Comparison of ENCODE assay signal across 8 cellular contexts in the genomic region with DNA sequence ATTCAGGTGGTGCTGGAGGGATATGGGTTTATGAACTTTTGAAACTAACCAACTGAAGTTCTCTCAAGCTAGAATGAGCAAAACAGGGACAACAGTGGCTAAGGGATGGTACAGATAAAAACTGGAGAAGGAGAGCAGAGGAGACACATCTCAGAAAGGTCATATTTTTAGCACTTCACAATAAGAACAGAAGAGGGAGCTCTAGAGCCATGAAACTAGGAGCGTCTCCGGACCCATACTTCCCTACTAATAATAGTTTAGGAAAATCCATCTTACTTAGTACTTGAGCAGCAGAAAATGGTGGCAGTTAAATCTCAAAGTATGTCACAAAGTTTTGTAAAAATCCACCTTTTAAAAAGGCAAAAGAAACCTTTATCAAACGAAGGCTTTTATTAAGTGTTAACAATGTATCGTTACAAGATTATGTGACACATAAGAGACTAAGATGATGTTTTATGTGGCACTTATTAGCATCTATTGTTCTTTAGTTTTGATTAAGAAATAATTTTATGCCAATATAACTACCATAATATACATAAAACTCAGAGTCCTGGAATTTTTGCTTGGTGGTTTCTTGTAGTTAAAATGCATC.
DNase-seq lines count a peak whose midpoint lies in the region; ATAC-seq, FAIRE-seq and TF ChIP-seq lines count a peak whose summit lies in the region.

No MANE protein-coding gene starts in this region.

- H3K9me3 ChIP-seq in CD8-positive, alpha-beta T cell (ENCODE audit: low read length): no peaks in the 10 kb centered on the region
- H3K9me3 ChIP-seq in GM12878 (replicated peaks; ENCODE audit: control insufficient read depth, insufficient read depth, low read length) (no peaks in the 10 kb centered on the region), transverse colon (no peaks in the 10 kb centered on the region)

- SMC1A ChIA-PET in GM12878 (lab: Charles Lee; ENCODE audit: uncharacterized antibody, unreplicated experiment): interaction anchor here (0.8 to 2.2 kb wide), 5 partner anchors 35 to 978 kb away, joined by 3 to 22 read pairs (median 3); no protein-coding TSS in a partner anchor

- ATAC-seq in CD8-positive, alpha-beta T cell: no peak
- ATAC-seq in GM18868 (IDR thresholded peaks at IDR 0.05; ENCODE audit: unreplicated experiment) (peak; percentile 88), HG03045 (IDR thresholded peaks at IDR 0.05; ENCODE audit: unreplicated experiment) (peak; percentile 75), GM12878 (peak; percentile 86), GM18520 (IDR thresholded peaks at IDR 0.05; ENCODE audit: unreplicated experiment) (no peak)

- no peaks in the 10 kb centered on the region for H3K27me3 Mint-ChIP-seq in CD8-positive, alpha-beta T cell (ENCODE audit: low read depth)

- no peaks in the 10 kb centered on the region for H3K4me1 ChIP-seq in CD8-positive, alpha-beta T cell (ENCODE audit: insufficient read depth, low read length)
- H3K4me1 ChIP-seq in GM12878 (ENCODE audit: control insufficient read depth, insufficient read depth, low read length): no peaks in the 10 kb centered on the region
- H3K4me1 ChIP-seq in transverse colon: no peaks in the 10 kb centered on the region

- no peak overlapping the region for H2AFZ ChIP-seq in GM12878 (ENCODE audit: control insufficient read depth, low read depth, low read length)

- peak; percentile 86 for FAIRE-seq in GM12878 (lab: Jason Lieb, UNC)

- no peaks in the 10 kb centered on the region for H3K36me3 ChIP-seq in CD8-positive, alpha-beta T cell (ENCODE audit: insufficient read depth, low read length)
- H3K36me3 ChIP-seq in GM12878 (ENCODE audit: control insufficient read depth in 2 of 2, insufficient read depth in 2 of 2, low read length in 1 of 2) (no peaks in the 10 kb centered on the region), transverse colon (no peaks in the 10 kb centered on the region)

- no peak overlapping the region for H3K27ac ChIP-seq in CD8-positive, alpha-beta T cell (ENCODE audit: low read depth, low read length)
- H3K27ac ChIP-seq in GM12878 (ENCODE audit: control insufficient read depth, insufficient read depth) (no peak overlapping the region), transverse colon (no peak overlapping the region)

- 35% methylated on average over 4 of the region's 4 CpGs for WGBS in GM12878 (ENCODE audit: insufficient coverage, insufficient replicate concordance, low lambda C conversion rate, missing lambda C conversion rate)
- WGBS in transverse colon (ENCODE audit: low coverage in 1 of 2), 2 donors: 35 to 36% methylated on average over 4 of the region's 4 CpGs

- TF ChIP-seq EP300 in GM12878 (IDR thresholded peaks at IDR 0.05; ENCODE audit: borderline replicate concordance in 1 of 2, control insufficient read depth in 1 of 2, low read depth in 2 of 2, low read length in 2 of 2) (no peak), transverse colon (IDR thresholded peaks at IDR 0.05; ENCODE audit: low read depth) (no peak)

- no peak for TF ChIP-seq POLR2A in GM12878 (IDR thresholded peaks at IDR 0.05; ENCODE audit: low read depth, low read length)
- TF ChIP-seq POLR2A in transverse colon (IDR thresholded peaks at IDR 0.05): no peak

- no peaks in the 10 kb centered on the region for H4K20me1 ChIP-seq in GM12878 (ENCODE audit: control insufficient read depth, insufficient read depth)

- intact Hi-C loops in CD8-positive, alpha-beta T cell (cut with DNase I, micrococcal nuclease): loop anchor here (1.0 to 5.0 kb wide), 5 partner anchors 251 to 979 kb away; no protein-coding TSS in a partner anchor
- intact Hi-C loops in GM12878 (cut with micrococcal nuclease; ENCODE audit: unreplicated experiment) (loop anchor here (1.0 to 5.0 kb wide), 6 partner anchors 167 to 977 kb away; no protein-coding TSS in a partner anchor), transverse colon (cut with DNase I; ENCODE audit: low total_unique reads) (no loop called here)

- no TSS peak for BruUV-seq in GM12878 (replicated peaks; lab: Mats Ljungman, UMichigan)

- no peaks in the 10 kb centered on the region for H3K27me3 ChIP-seq in CD8-positive, alpha-beta T cell (ENCODE audit: insufficient read depth, low read length)
- no peaks in the 10 kb centered on the region for H3K27me3 ChIP-seq in GM12878 (replicated peaks in 1 of 2; ENCODE audit: control insufficient read depth in 2 of 2, insufficient read depth in 2 of 2, low read length in 1 of 2)
- no peaks in the 10 kb centered on the region for H3K27me3 ChIP-seq in transverse colon

- DNase-seq in CD8-positive, alpha-beta T cell: no peak
- DNase-seq in NCI-H226 (peak; percentile 30), GM12878 (ENCODE audit: low read depth, low spot score) (peak; percentile 4), iris pigment epithelial cell (ENCODE audit: low read depth) (peak; percentile 45), transverse colon (no peak)

- no peak overlapping the region for H3K27ac Mint-ChIP-seq in CD8-positive, alpha-beta T cell

- no peaks in the 10 kb centered on the region for H3K9me3 Mint-ChIP-seq in CD8-positive, alpha-beta T cell

- RAD21 ChIA-PET in GM12878 (lab: Charles Lee; ENCODE audit: unreplicated experiment): interaction anchor here (0.6 to 4.3 kb wide), 4 partner anchors 19 to 249 kb away, joined by 3 to 49 read pairs (median 3); no protein-coding TSS in a partner anchor

- H3K36me3 Mint-ChIP-seq in CD8-positive, alpha-beta T cell: no peaks in the 10 kb centered on the region

- H3K79me2 ChIP-seq in GM12878 (ENCODE audit: control insufficient read depth, insufficient read depth, low read length): no peaks in the 10 kb centered on the region

- no peaks in the 10 kb centered on the region for H3K4me1 Mint-ChIP-seq in CD8-positive, alpha-beta T cell (ENCODE audit: low read depth)

- no peak overlapping the region for H3K4me2 ChIP-seq in GM12878 (ENCODE audit: control insufficient read depth, insufficient read depth)

- in situ Hi-C loops in GM12878 (cut with MboI): loop anchor here (5.0 kb wide), 1 partner anchor 252 kb away; no protein-coding TSS in a partner anchor
- in situ Hi-C loops in transverse colon (cut with MboI; ENCODE audit: low pct_ligation_motif_present in 1 of 4, low pct_unique_long_range_greater_than_20kb in 1 of 4, low sequenced_read_pairs in 3 of 4): loop anchor here (25.0 kb wide), 3 partner anchors 157 to 357 kb away; no protein-coding TSS in a partner anchor

- POLR2A ChIA-PET in CD8-positive, alpha-beta T cell (lab: Charles Lee): no interaction called here
- POLR2A ChIA-PET in GM12878 (lab: Charles Lee): no interaction called here

- CTCF ChIA-PET in CD8-positive, alpha-beta T cell (lab: Charles Lee): interaction anchor here (0.6 to 1.6 kb wide), 6 partner anchors 11 to 978 kb away, joined by 3 to 6 read pairs (median 3); no protein-coding TSS in a partner anchor
- CTCF ChIA-PET in GM12878 (lab: Yijun Ruan, JAX): interaction anchor here (0.6 to 4.0 kb wide), 15 partner anchors 16 to 1182 kb away, joined by 3 to 87 read pairs (median 4); no protein-coding TSS in a partner anchor

- H3K9ac ChIP-seq in GM12878 (ENCODE audit: control insufficient read depth, insufficient read depth, low read length): no peak overlapping the region

- no peak overlapping the region for H3K4me3 ChIP-seq in CD8-positive, alpha-beta T cell (ENCODE audit: low read depth, low read length)
- H3K4me3 ChIP-seq in GM12878 (no peak overlapping the region), transverse colon (no peak overlapping the region)

- H3K4me3 Mint-ChIP-seq in CD8-positive, alpha-beta T cell: no peak overlapping the region

- TF ChIP-seq CTCF in CD8-positive, alpha-beta T cell (IDR thresholded peaks at IDR 0.05): peak; percentile 67
- peak; percentile 63 to 72 (median 66) for TF ChIP-seq CTCF in GM12878 (IDR thresholded peaks at IDR 0.05 in 2 of 3, conservative IDR thresholded peaks at IDR 0.05 in 1 of 3; ENCODE audit: control insufficient read depth in 2 of 3, extremely low read depth in 1 of 3, insufficient read depth in 1 of 3, low read depth in 3 of 3, low read length in 3 of 3)
- TF ChIP-seq CTCF in transverse colon (IDR thresholded peaks at IDR 0.05): peak; percentile 56 to 67 (median 64)

- peak; percentile 81 for TF ChIP-seq RAD21 in GM12878 (IDR thresholded peaks at IDR 0.05; ENCODE audit: insufficient read depth, low read depth, low read length)

TF ChIP-seq in GM12878, 131 proteins besides CTCF, POLR2A, EP300 and RAD21:
- TF ChIP-seq TBL1XR1 (IDR thresholded peaks at IDR 0.05; ENCODE audit: low read depth, low read length) (peak; percentile 26; the same call in 1 of the 2 replicates), SMC3 (IDR thresholded peaks at IDR 0.05; ENCODE audit: borderline replicate concordance, low read length) (peak; percentile 83), RBBP5 (conservative IDR thresholded peaks at IDR 0.05) (no peak)
TF ChIP-seq in GM12878: peak in this region for 2.

Comparison
In these comparisons a context has a peak if more than half of its experiments do, and no peak if none do; other contexts are left out.
1. ATAC-seq: peak in GM18868 (single experiment), HG03045 (single experiment) and GM12878 (single experiment); none in CD8-positive, alpha-beta T cell (single experiment) and GM18520 (single experiment).
2. DNase-seq: peak in NCI-H226 (single experiment), GM12878 (single experiment) and iris pigment epithelial cell (single experiment); none in CD8-positive, alpha-beta T cell (0 of 7) and transverse colon (single experiment).
3. Peak in every context shown above with its lines, with median percentiles within 50 percentile points of each other: CTCF ChIP-seq.